Comparison of ENCODE assay signal across 9 cellular contexts in the genomic region with DNA sequence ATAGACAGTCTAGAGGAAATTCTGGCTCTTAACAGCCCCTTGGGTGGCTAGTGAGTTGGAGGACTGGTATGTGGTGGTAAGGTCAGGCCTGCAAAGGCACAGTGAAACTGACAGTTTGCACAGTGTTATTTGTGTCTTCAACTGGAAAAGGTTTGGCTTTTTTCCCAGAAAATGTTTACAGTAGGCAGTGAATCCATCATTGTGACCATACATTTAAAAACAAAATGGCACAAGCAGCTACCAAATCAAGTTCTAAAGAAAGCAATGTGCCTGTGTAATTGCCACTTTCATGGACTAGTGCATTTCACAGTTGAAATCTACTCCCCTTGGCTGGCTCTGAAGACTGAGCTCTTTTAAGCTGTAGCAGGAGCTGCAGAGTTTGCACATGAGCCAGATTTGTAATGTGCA. TPM values are rescaled to one million over a fixed set of nuclear protein-coding genes. Genes with fewer than 3 reads are reported as not detected.
DNase-seq lines count a peak whose midpoint lies in the region; ATAC-seq, FAIRE-seq and TF ChIP-seq lines count a peak whose summit lies in the region.
"Had no signal": no experiment of that assay in that cellular context is flagged by ENCODE, and none has a peak within 500 bp of the region (broad histone marks: within the 10 kb centered on the region; RNA-seq: fewer than 3 reads in every experiment).

No MANE protein-coding gene starts in this region.

- TF ChIP-seq POLR2A in H54 (IDR thresholded peaks at IDR 0.05; ENCODE audit: low read depth, low read length) (no peak), esophagus muscularis mucosa (IDR thresholded peaks at IDR 0.05; ENCODE audit: low read depth) (no peak)

- intact Hi-C loops in esophagus muscularis mucosa (cut with DNase I) = no loop called here

- TF ChIP-seq EP300 in esophagus muscularis mucosa (IDR thresholded peaks at IDR 0.05) = no peak

- H3K4me1 ChIP-seq in esophagus muscularis mucosa = peaks cover 18 to 52% (median 42%) of the 10 kb centered on the region in 4 donors
- H3K4me1 ChIP-seq: suprapubic skin had no signal

- no peaks in the 10 kb centered on the region for H3K27me3 ChIP-seq in esophagus muscularis mucosa
- H3K27me3 ChIP-seq: suprapubic skin had no signal

- peak; percentile 100 for FAIRE-seq in H54 (lab: Jason Lieb, UNC)

- TF ChIP-seq CTCF in esophagus muscularis mucosa (IDR thresholded peaks at IDR 0.05) (no peak), retinal pigment epithelial cell (conservative IDR thresholded peaks at IDR 0.05; ENCODE audit: low read depth, low read length) (no peak), GM10266 (IDR thresholded peaks at IDR 0.05; ENCODE audit: control insufficient read depth, insufficient read depth, low read depth, missing control alignments) (no peak)

- H3K27ac ChIP-seq in esophagus muscularis mucosa (replicated peaks in 1 of 4) = peak overlapping the region; percentile 34 to 82 (median 52)
- H3K27ac ChIP-seq: suprapubic skin had no signal

- ATAC-seq in HG02970 (IDR thresholded peaks at IDR 0.05; ENCODE audit: low FRiP score, unreplicated experiment) = no peak

- H3K4me3 ChIP-seq in esophagus muscularis mucosa = no peak overlapping the region
- H3K4me3 ChIP-seq in retinal pigment epithelial cell (ENCODE audit: low read length) = no peak overlapping the region
- H3K4me3 ChIP-seq: suprapubic skin had no signal

- peak; percentile 52 for DNase-seq in H54 (ENCODE audit: insufficient read length, low spot score)
- peak; percentile 23 for DNase-seq in NCI-H460 (ENCODE audit: extremely low read depth, low read depth)
- DNase-seq in esophagus muscularis mucosa (ENCODE audit: extremely low spot score) = no peak
- DNase-seq in retinal pigment epithelial cell (ENCODE audit: low read depth) = peak; percentile 75
- DNase-seq in RKO (ENCODE audit: low spot score) = no peak
- no peak for DNase-seq in GM19238 (ENCODE audit: insufficient read length, low spot score)
- no peak for DNase-seq in GM10266 (ENCODE audit: extremely low spot score)

- peaks cover 0 to 47% (median 11%) of the 10 kb centered on the region in 4 donors for H3K36me3 ChIP-seq in esophagus muscularis mucosa

- H3K9me3 ChIP-seq in esophagus muscularis mucosa = no peaks in the 10 kb centered on the region

RNA-seq across cellular contexts. Expression of gene ATPAF1, which starts 24.8 kb away (rescaled TPM):
- total RNA-seq in NCI-H460 (2014; rRNA removed; shearing (Covaris generic)) = 43.5 and 50.2 TPM in 2 replicates
- 39.2 and 79.1 TPM in 2 replicates for polyA plus RNA-seq in NCI-H460 (2014; cell fraction: nucleus; rRNA removed)
- 10 to 100 TPM; 64.4 to 88.0 (median 68.5) TPM for total RNA-seq in esophagus muscularis mucosa

RNA-seq across cellular contexts. Expression of gene MOB3C, which starts 26.8 kb away (rescaled TPM):
- 3.1 and 3.7 TPM in 2 replicates for total RNA-seq in NCI-H460 (2014; rRNA removed; shearing (Covaris generic))
- polyA plus RNA-seq in NCI-H460 (2014; cell fraction: nucleus; rRNA removed) = 3.0 and 5.3 TPM in 2 replicates
- 10 to 100 TPM; 19.5 to 27.0 (median 24.4) TPM for total RNA-seq in esophagus muscularis mucosa

RNA-seq across cellular contexts. Expression of gene TEX38, which starts 28.3 kb away (rescaled TPM):
- total RNA-seq in NCI-H460 (2014; rRNA removed; shearing (Covaris generic)) = not detected in 2 replicates
- polyA plus RNA-seq in NCI-H460 (2014; cell fraction: nucleus; rRNA removed) = not detected in 2 replicates
- not detected for total RNA-seq in esophagus muscularis mucosa
- total RNA-seq: suprapubic skin had no signal

RNA-seq across cellular contexts. Expression of gene MKNK1, which starts 39.3 kb away (rescaled TPM):
- total RNA-seq in NCI-H460 (2014; rRNA removed; shearing (Covaris generic)) = 9.8 and 11.3 TPM in 2 replicates
- 11.5 and 15.9 TPM in 2 replicates for polyA plus RNA-seq in NCI-H460 (2014; cell fraction: nucleus; rRNA removed)
- total RNA-seq in esophagus muscularis mucosa = 10 to 100 TPM; 27.7 to 37.0 (median 29.3) TPM

Comparison
In these comparisons a context has a peak if more than half of its experiments do, and no peak if none do; other contexts are left out.
1. DNase-seq: peak in H54 (single experiment), NCI-H460 (single experiment) and retinal pigment epithelial cell (single experiment); none in esophagus muscularis mucosa (single experiment), RKO (single experiment), GM19238 (single experiment) and GM10266 (single experiment).